Comparison of ENCODE assay signal across 19 cellular contexts in genomic region chr15:89445553-89445952, GRCh38. TPM values are rescaled to one million over a fixed set of nuclear protein-coding genes. Genes with fewer than 3 reads are reported as not detected.
DNase-seq lines count a peak whose midpoint lies in the region; ATAC-seq, FAIRE-seq and TF ChIP-seq lines count a peak whose summit lies in the region.
"Had no signal": no experiment of that assay in that cellular context is flagged by ENCODE, and none has a peak within 500 bp of the region (broad histone marks: within the 10 kb centered on the region; RNA-seq: fewer than 3 reads in every experiment).

No MANE protein-coding gene starts in this region.

- H3K36me3 ChIP-seq in WERI-Rb-1 (no peaks in the 10 kb centered on the region), pancreas (no peaks in the 10 kb centered on the region)
- H3K36me3 ChIP-seq in CD4-positive, alpha-beta memory T cell (ENCODE audit: insufficient read depth, low read length), result no peaks in the 10 kb centered on the region
- H3K36me3 ChIP-seq: HAP-1 had no signal

- no peak overlapping the region for H3K27ac Mint-ChIP-seq in CD4-positive, alpha-beta memory T cell
- no peak overlapping the region for H3K27ac Mint-ChIP-seq in activated T-helper 1 cell treated with anti-CD3 and anti-CD28 coated beads, Interleukin-12 subunit alpha, Interleukin-12 subunit beta, Interleukin-2, Interleukin-4 antibody, amounts not matched to agents 30 ng/mL and 10 ng/mL and 1 ng/mL, durations not matched to agents 14 hours and 24 hours and 36 hours
- H3K27ac Mint-ChIP-seq: CD8-positive, alpha-beta T cell; HFFc6 had no signal

- peak; percentile 28 for FAIRE-seq in A549 (lab: Jason Lieb, UNC)
- no peak for FAIRE-seq in pancreas (lab: Jason Lieb, UNC)
- FAIRE-seq: G401.6, H54 had no signal

- no peaks in the 10 kb centered on the region for H3K9me3 ChIP-seq in A549
- no peaks in the 10 kb centered on the region for H3K9me3 ChIP-seq in WERI-Rb-1 (ENCODE audit: severe bottlenecking)
- H3K9me3 ChIP-seq in pancreas, result no peaks in the 10 kb centered on the region
- no peaks in the 10 kb centered on the region for H3K9me3 ChIP-seq in CD4-positive, alpha-beta memory T cell (ENCODE audit: control insufficient read depth in 1 of 2, low read length in 2 of 2)
- H3K9me3 ChIP-seq: Caco-2, HAP-1 had no signal

- ATAC-seq in A549 (no peak), pancreas (peak; percentile 53 to 77 (median 62))
- ATAC-seq: CD8-positive, alpha-beta T cell had no signal

- H3K4me3 ChIP-seq in A549, result no peak overlapping the region
- H3K4me3 ChIP-seq in WERI-Rb-1 (ENCODE audit: low read depth, low read length), result no peak overlapping the region
- no peak overlapping the region for H3K4me3 ChIP-seq in pancreas
- H3K4me3 ChIP-seq in CD4-positive, alpha-beta memory T cell (ENCODE audit: low read length in 2 of 2), result no peak overlapping the region
- H3K4me3 ChIP-seq: HAP-1 had no signal

- no peak overlapping the region for H3K27ac ChIP-seq in A549
- H3K27ac ChIP-seq in WERI-Rb-1, result peak overlapping the region; percentile 76; the same call in 1 of the 2 replicates
- H3K27ac ChIP-seq in pancreas, result peak overlapping the region in 2 of 4 donors; percentile 13 to 49
- H3K27ac ChIP-seq in CD4-positive, alpha-beta memory T cell (ENCODE audit: low read depth, low read length), result no peak overlapping the region
- H3K27ac ChIP-seq: 22Rv1 had no signal

- H3K4me2 ChIP-seq in A549, result no peak overlapping the region

- POLR2A ChIA-PET in A549 (lab: Yijun Ruan, JAX), result no interaction called here
- POLR2A ChIA-PET in CD4-positive, alpha-beta memory T cell (lab: Charles Lee; ENCODE audit: partially characterized antibody), result no interaction called here

- H3K4me1 ChIP-seq in A549 (peaks cover 7% of the 10 kb centered on the region; the same call in 2 of the 3 replicates), pancreas (peaks cover 7 to 9% (median 8%) of the 10 kb centered on the region in 3 donors)
- H3K4me1 ChIP-seq in CD4-positive, alpha-beta memory T cell (ENCODE audit: insufficient read depth, low read length), result no peaks in the 10 kb centered on the region
- H3K4me1 ChIP-seq: Caco-2 had no signal

- TF ChIP-seq POLR2A in A549 (IDR thresholded peaks at IDR 0.05; ENCODE audit: low read length) (no peak), erythroblast (IDR thresholded peaks at IDR 0.05; ENCODE audit: low read length) (no peak)

- no peaks in the 10 kb centered on the region for H3K9me3 Mint-ChIP-seq in CD4-positive, alpha-beta memory T cell
- H3K9me3 Mint-ChIP-seq in activated T-helper 1 cell treated with anti-CD3 and anti-CD28 coated beads, Interleukin-12 subunit alpha, Interleukin-12 subunit beta, Interleukin-2, Interleukin-4 antibody, amounts not matched to agents 30 ng/mL and 10 ng/mL and 1 ng/mL, durations not matched to agents 14 hours and 24 hours and 36 hours, result no peaks in the 10 kb centered on the region
- H3K9me3 Mint-ChIP-seq: CD8-positive, alpha-beta T cell; HFFc6 had no signal

- TF ChIP-seq CTCF in A549 (IDR thresholded peaks at IDR 0.05), result no peak
- no peak for TF ChIP-seq CTCF in WERI-Rb-1 (IDR thresholded peaks at IDR 0.05; ENCODE audit: low read depth, low read length)
- TF ChIP-seq CTCF in pancreas (IDR thresholded peaks at IDR 0.05), result no peak

- CTCF ChIA-PET in A549 (lab: Yijun Ruan, JAX), result interaction anchor here (0.6 to 18.2 kb wide), 14 partner anchors 9 to 120 kb away, joined by 3 to 369 read pairs (median 9); no protein-coding TSS in a partner anchor
- CTCF ChIA-PET in CD4-positive, alpha-beta memory T cell (lab: Charles Lee; ENCODE audit: partially characterized antibody), result interaction anchor here (2.4 to 3.0 kb wide), 2 partner anchors 16 to 86 kb away, joined by 9 to 10 read pairs; no protein-coding TSS in a partner anchor

- WGBS in A549 (ENCODE audit: missing lambda C conversion rate), result 77% methylated on average over 1 of the region's 1 CpG
- 29 to 56% methylated on average over 1 of the region's 1 CpG for WGBS in pancreas, 2 donors

- no peaks in the 10 kb centered on the region for H3K36me3 Mint-ChIP-seq in CD4-positive, alpha-beta memory T cell
- H3K36me3 Mint-ChIP-seq in activated T-helper 1 cell treated with anti-CD3 and anti-CD28 coated beads, Interleukin-12 subunit alpha, Interleukin-12 subunit beta, Interleukin-2, Interleukin-4 antibody, amounts not matched to agents 30 ng/mL and 10 ng/mL and 1 ng/mL, durations not matched to agents 14 hours and 24 hours and 36 hours (ENCODE audit: low read depth), result no peaks in the 10 kb centered on the region
- H3K36me3 Mint-ChIP-seq: CD8-positive, alpha-beta T cell had no signal

- intact Hi-C loops in pancreas (cut with DNase I), result no loop called here
- intact Hi-C loops in CD4-positive, alpha-beta memory T cell (cut with micrococcal nuclease), result no loop called here
- intact Hi-C loops in activated T-helper 1 cell treated with anti-CD3 and anti-CD28 coated beads, Interleukin-12 subunit alpha, Interleukin-12 subunit beta, Interleukin-2, Interleukin-4 antibody, amounts not matched to agents 30 ng/mL and 10 ng/mL and 1 ng/mL, durations not matched to agents 14 hours and 24 hours and 36 hours (cut with micrococcal nuclease), result no loop called here

- TF ChIP-seq RAD21 in A549 (conservative IDR thresholded peaks at IDR 0.05 in 1 of 2, IDR thresholded peaks at IDR 0.05 in 1 of 2), result no peak

- H3K27me3 ChIP-seq in WERI-Rb-1 (ENCODE audit: insufficient read depth, low read depth, severe bottlenecking) (no peaks in the 10 kb centered on the region), pancreas (no peaks in the 10 kb centered on the region)
- peaks cover 4% of the 10 kb centered on the region for H3K27me3 ChIP-seq in CD4-positive, alpha-beta memory T cell (ENCODE audit: insufficient read depth, low read length)

- peaks cover 27 to 35% of the 10 kb centered on the region in 2 donors for H3K27me3 Mint-ChIP-seq in CD4-positive, alpha-beta memory T cell
- H3K27me3 Mint-ChIP-seq in activated T-helper 1 cell treated with anti-CD3 and anti-CD28 coated beads, Interleukin-12 subunit alpha, Interleukin-12 subunit beta, Interleukin-2, Interleukin-4 antibody, amounts not matched to agents 30 ng/mL and 10 ng/mL and 1 ng/mL, durations not matched to agents 14 hours and 24 hours and 36 hours (ENCODE audit: insufficient read depth), result peaks cover 9% of the 10 kb centered on the region

- H3K4me1 Mint-ChIP-seq in CD4-positive, alpha-beta memory T cell, result no peaks in the 10 kb centered on the region
- no peaks in the 10 kb centered on the region for H3K4me1 Mint-ChIP-seq in activated T-helper 1 cell treated with anti-CD3 and anti-CD28 coated beads, Interleukin-12 subunit alpha, Interleukin-12 subunit beta, Interleukin-2, Interleukin-4 antibody, amounts not matched to agents 30 ng/mL and 10 ng/mL and 1 ng/mL, durations not matched to agents 14 hours and 24 hours and 36 hours (ENCODE audit: low read depth)

- DNase-seq in A549 (ENCODE audit: low read depth in 1 of 2, low spot score in 1 of 2) (no peak), WERI-Rb-1 (no peak), cerebellum (ENCODE audit: low spot score) (peak; percentile 32), pancreas (peak in 1 of 6 donors; percentile 53), erythroblast (lab: John Stamatoyannopoulos, UW) (no peak)
- no peak for DNase-seq in CD4-positive, alpha-beta memory T cell
- DNase-seq in activated T-helper 1 cell treated with anti-CD3 and anti-CD28 coated beads, Interleukin-12 subunit alpha, Interleukin-12 subunit beta, Interleukin-2, Interleukin-4 antibody, amounts not matched to agents 30 ng/mL and 10 ng/mL and 1 ng/mL, durations not matched to agents 14 hours and 24 hours and 36 hours (ENCODE audit: low spot score), result no peak
- DNase-seq: C1 segment of cervical spinal cord; Caco-2; CD8-positive, alpha-beta T cell; DMS153; DND-41; GOT3; HFFc6 had no signal

- TF ChIP-seq EP300 in A549 (IDR thresholded peaks at IDR 0.05), result no peak

- H3K4me3 Mint-ChIP-seq in CD4-positive, alpha-beta memory T cell, result no peak overlapping the region
- H3K4me3 Mint-ChIP-seq in activated T-helper 1 cell treated with anti-CD3 and anti-CD28 coated beads, Interleukin-12 subunit alpha, Interleukin-12 subunit beta, Interleukin-2, Interleukin-4 antibody, amounts not matched to agents 30 ng/mL and 10 ng/mL and 1 ng/mL, durations not matched to agents 14 hours and 24 hours and 36 hours, result no peak overlapping the region
- H3K4me3 Mint-ChIP-seq: CD8-positive, alpha-beta T cell; HFFc6 had no signal

TF ChIP-seq in A549, 52 proteins besides CTCF, POLR2A, EP300 and RAD21 (continues in another document):
- no peak for TF ChIP-seq ZC3H11A (IDR thresholded peaks at IDR 0.05)
- TF ChIP-seq JUNB (IDR thresholded peaks at IDR 0.05), result no peak
- TF ChIP-seq PBX3 (IDR thresholded peaks at IDR 0.05), result no peak
- no peak for TF ChIP-seq POLR2AphosphoS2 (conservative IDR thresholded peaks at IDR 0.05; ENCODE audit: low read length)
- TF ChIP-seq RNF2 (IDR thresholded peaks at IDR 0.05; ENCODE audit: borderline replicate concordance, low read depth), result no peak
- no peak for TF ChIP-seq ATOH8 (CRISPR knock-in tag; IDR thresholded peaks at IDR 0.05; ENCODE audit: low read depth)

RNA-seq across cellular contexts. Expression of gene RHCG, which starts 50.8 kb away (rescaled TPM):
- polyA plus RNA-seq in A549 (2011; rRNA removed), result 11.0 and 16.6 TPM in 2 replicates
- 3.9 and 5.4 TPM in 2 replicates for polyA plus RNA-seq in A549 (2012; cell fraction: cytosol; rRNA removed)
- polyA plus RNA-seq in A549 (2012; cell fraction: nucleus; rRNA removed), result 12.6 and 13.7 TPM in 2 replicates
- polyA plus RNA-seq in A549 (2017; fragmentation: RNase III; extraction: RNeasy Plus Mini Kit Qiagen cat#74134 plus additional on column Dnase treatment), result 3.1 to 3.7 TPM (median 3.6 TPM) in 3 replicates
- polyA minus RNA-seq in A549 (2011; rRNA and poly(A)+ RNA removed), result 27.0 and 35.6 TPM in 2 replicates
- 1.3 TPM for total RNA-seq in cerebellum
- total RNA-seq in pancreas, result under 1 TPM; 0.12 to 0.92 (median 0.78) TPM
- under 1 TPM; 0.57 to 0.68 TPM for polyA plus RNA-seq in pancreas
- not detected for total RNA-seq in CD4-positive, alpha-beta memory T cell
- not detected for polyA plus RNA-seq in CD4-positive, alpha-beta memory T cell
- not detected in 2 replicates for total RNA-seq in activated T-helper 1 cell treated with anti-CD3 and anti-CD28 coated beads, Interleukin-12 subunit alpha, Interleukin-12 subunit beta, Interleukin-2, Interleukin-4 antibody, amounts not matched to agents 30 ng/mL and 10 ng/mL and 1 ng/mL, durations not matched to agents 14 hours and 24 hours and 36 hours
- total RNA-seq: Caco-2; CD8-positive, alpha-beta T cell; HFFc6 had no signal
- polyA plus RNA-seq: BJ had no signal

Comparison
In these comparisons a context has a peak if more than half of its experiments do, and no peak if none do; other contexts are left out.
1. ATAC-seq: peak in pancreas (4 of 4); none in A549 (0 of 2).